ENCODE assay signal across 1 cellular context in the genomic region with DNA sequence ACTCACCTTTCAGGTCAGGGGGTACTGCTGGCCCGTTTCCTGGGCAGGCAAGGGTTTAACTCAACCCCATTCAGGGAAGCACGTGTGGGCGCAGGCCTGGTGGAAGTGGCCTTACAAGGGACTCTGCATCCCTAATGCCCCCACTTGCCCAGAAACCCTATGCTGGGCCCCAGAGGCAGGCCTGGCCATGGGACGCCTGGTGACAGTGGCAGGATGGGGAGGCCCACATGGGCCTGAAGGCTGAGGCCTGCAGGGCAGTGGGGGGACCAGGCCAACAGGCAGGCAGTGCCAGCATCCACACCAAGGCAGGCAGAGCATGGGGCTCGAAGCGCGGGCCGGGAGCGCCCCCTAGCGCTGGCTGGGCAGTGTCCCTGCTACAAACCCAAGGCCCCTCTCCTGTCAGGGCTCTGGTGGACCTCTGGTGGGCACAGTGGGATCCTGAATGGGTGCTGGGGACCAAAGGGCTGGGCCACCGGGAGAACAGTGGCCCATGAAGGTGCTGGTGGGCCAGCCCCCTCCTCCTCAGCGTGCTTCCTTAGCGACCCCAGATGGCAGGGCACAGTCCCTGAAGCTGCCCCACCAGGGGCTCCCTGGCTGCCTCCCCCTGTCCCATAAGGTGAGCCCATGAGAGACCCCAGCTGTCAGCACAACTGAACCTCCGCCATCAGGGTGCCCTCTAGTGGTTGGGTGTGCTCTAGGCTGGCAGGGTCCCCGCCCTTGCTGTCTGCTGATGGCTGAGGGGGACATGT.
TF ChIP-seq lines count a peak whose summit lies in the region.

No MANE protein-coding gene starts in this region.

TF ChIP-seq in IMR-90, 13 proteins besides CTCF, POLR2A, EP300 and RAD21:
- no peak for TF ChIP-seq FOS (IDR thresholded peaks at IDR 0.05; ENCODE audit: low read depth, low read length)
- no peak for TF ChIP-seq MAFK (IDR thresholded peaks at IDR 0.05; ENCODE audit: low read depth, low read length)
- no peak for TF ChIP-seq MXI1 (IDR thresholded peaks at IDR 0.05; ENCODE audit: borderline replicate concordance, low read depth, low read length)
- TF ChIP-seq ELK1 (IDR thresholded peaks at IDR 0.05; ENCODE audit: borderline replicate concordance, low read depth, low read length) = no peak
- TF ChIP-seq BHLHE40 (IDR thresholded peaks at IDR 0.05; ENCODE audit: low read depth, low read length) = no peak
- TF ChIP-seq CHD1 (IDR thresholded peaks at IDR 0.05; ENCODE audit: low read depth, low read length) = no peak
- no peak for TF ChIP-seq CEBPB (IDR thresholded peaks at IDR 0.05; ENCODE audit: low read depth, low read length)
- TF ChIP-seq SMC3 (IDR thresholded peaks at IDR 0.05; ENCODE audit: low read depth, low read length) = peak; percentile 80
- TF ChIP-seq NFE2L2 (IDR thresholded peaks at IDR 0.05; ENCODE audit: low read depth, low read length) = no peak
